16 cellular contexts compared by ENCODE assay signal in the genomic region with DNA sequence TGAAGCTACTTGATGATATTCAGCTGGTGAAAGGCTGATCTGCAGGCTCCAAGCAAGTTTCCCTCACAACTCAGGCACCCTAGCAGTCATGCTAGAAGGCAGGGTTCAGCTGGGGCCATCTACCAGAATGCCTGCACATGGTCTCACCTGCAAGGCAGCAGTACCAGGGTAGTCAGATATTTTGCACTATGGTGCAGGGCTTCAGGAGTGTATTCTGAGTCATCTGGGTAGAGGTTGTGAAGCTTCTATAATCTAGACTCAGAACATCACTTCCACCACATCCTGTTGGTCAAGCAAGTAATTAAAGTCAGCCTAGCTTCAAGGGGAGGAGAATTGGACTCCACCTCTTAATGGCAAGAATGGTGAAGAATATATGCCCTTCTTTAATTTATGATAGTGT.
DNase-seq lines count a peak whose midpoint lies in the region; ATAC-seq and TF ChIP-seq lines count a peak whose summit lies in the region.
"Had no signal": no experiment of that assay in that cellular context is flagged by ENCODE, and none has a peak within 500 bp of the region (broad histone marks: within the 10 kb centered on the region; RNA-seq: fewer than 3 reads in every experiment).

No MANE protein-coding gene starts in this region.

- H3K4me1 ChIP-seq in right cardiac atrium (ENCODE audit: control insufficient read depth, insufficient read depth, low read length) (no peaks in the 10 kb centered on the region), left ventricle myocardium inferior (peaks cover 11% of the 10 kb centered on the region)
- H3K4me1 ChIP-seq: SJSA1 had no signal

- H3K4me3 ChIP-seq in right cardiac atrium (ENCODE audit: low read length) (no peak overlapping the region), left ventricle myocardium inferior (no peak overlapping the region)
- H3K4me3 ChIP-seq: SJSA1 had no signal

- H3K9me3 ChIP-seq in right cardiac atrium (ENCODE audit: control insufficient read depth, low read length), result no peaks in the 10 kb centered on the region
- H3K9me3 ChIP-seq in left ventricle myocardium inferior (replicated peaks), result no peaks in the 10 kb centered on the region
- H3K9me3 ChIP-seq: SJSA1 had no signal

- H3K36me3 ChIP-seq in left ventricle myocardium inferior, result no peaks in the 10 kb centered on the region
- H3K36me3 ChIP-seq: SJSA1 had no signal

- no peak for TF ChIP-seq CTCF in left ventricle myocardium inferior (IDR thresholded peaks at IDR 0.05; ENCODE audit: borderline replicate concordance)

- H3K27ac ChIP-seq in right cardiac atrium (ENCODE audit: low read length) (no peak overlapping the region), left ventricle myocardium inferior (replicated peaks) (no peak overlapping the region)
- H3K27ac ChIP-seq: 22Rv1, SJSA1 had no signal

- intact Hi-C loops in right cardiac atrium (cut with DNase I), result no loop called here
- intact Hi-C loops in left ventricle myocardium inferior (cut with micrococcal nuclease), result no loop called here

- H3K27me3 ChIP-seq in right cardiac atrium (ENCODE audit: control insufficient read depth, insufficient read depth) (no peaks in the 10 kb centered on the region), left ventricle myocardium inferior (ENCODE audit: low read depth) (peaks cover 7% of the 10 kb centered on the region)
- H3K27me3 ChIP-seq: SJSA1 had no signal

- peak; percentile 88 for ATAC-seq in GM21786 (IDR thresholded peaks at IDR 0.05; ENCODE audit: unreplicated experiment)
- ATAC-seq in HG03159 (IDR thresholded peaks at IDR 0.05; ENCODE audit: unreplicated experiment), result peak; percentile 97
- ATAC-seq in right cardiac atrium, result no peak
- ATAC-seq in HG03039 (IDR thresholded peaks at IDR 0.05; ENCODE audit: unreplicated experiment), result no peak
- ATAC-seq: stimulated activated naive CD8-positive, alpha-beta T cell treated with anti-CD3 and anti-CD28 coated beads, Interleukin-15, Interleukin-2, amounts not matched to agents 100 U/mL and 50 U/mL, for 24 hours had no signal

- DNase-seq in NK-92 treated with Interleukin-12 subunit alpha and Interleukin-12 subunit beta, amount 100 ng/mL, for 24 hours (lab: John Stamatoyannopoulos, UW), result peak; percentile 17
- no peak for DNase-seq in NK-92 (lab: John Stamatoyannopoulos, UW; ENCODE audit: unreplicated experiment)
- no peak for DNase-seq in right cardiac atrium
- no peak for DNase-seq in left ventricle myocardium inferior
- no peak for DNase-seq in mucosa of gallbladder (ENCODE audit: low spot score)
- DNase-seq: activated B cell treated with CpG ODN at 0.5 μM for 24 hours; activated T-cell treated with anti-CD3 and anti-CD28 coated beads, Interleukin-2, amount 50 U/mL, for 24 hours; effector CD8-positive, alpha-beta T cell; NCI-H1436; NCI-H774; stimulated activated naive CD8-positive, alpha-beta T cell treated with anti-CD3 and anti-CD28 coated beads, Interleukin-15, Interleukin-2, amounts not matched to agents 100 U/mL and 50 U/mL, for 24 hours had no signal

Comparison
In these comparisons a context has a peak if more than half of its experiments do, and no peak if none do; other contexts are left out.
1. ATAC-seq: peak in GM21786 (single experiment) and HG03159 (single experiment); none in right cardiac atrium (0 of 2) and HG03039 (single experiment).